8 cellular contexts compared by ENCODE assay signal in genomic region chr3:72887723-72888545, GRCh38. TPM values are rescaled to one million over a fixed set of nuclear protein-coding genes. Genes with fewer than 3 reads are reported as not detected.
A peak's percentile ranks its signal among the peaks of the same experiment; 100 is the strongest.
DNase-seq lines count a peak whose midpoint lies in the region; ATAC-seq and TF ChIP-seq lines count a peak whose summit lies in the region.

GXYLT2 (plus strand) TSS chr3:72888046; CDS start chr3:72888234, 188 bp downstream.

- no peaks in the 10 kb centered on the region; the same call in 1 of the 2 replicates for H3K36me3 ChIP-seq in GM23338 (ENCODE audit: insufficient read depth)
- H3K36me3 ChIP-seq in ectodermal cell (ENCODE audit: control insufficient read depth, insufficient read depth, low read length), result no peaks in the 10 kb centered on the region

- H3K79me2 ChIP-seq in GM23338 (replicated peaks; ENCODE audit: insufficient read depth), result no peaks in the 10 kb centered on the region

- H3F3A ChIP-seq in GM23338 (replicated peaks; ENCODE audit: low read depth), result no peaks in the 10 kb centered on the region

- intact Hi-C loops in lower leg skin (cut with DNase I; ENCODE audit: low total_unique reads), result no loop called here

- peaks cover 4% of the 10 kb centered on the region; the same call in 1 of the 3 replicates for H3K9me3 Mint-ChIP-seq in GM23338

- in situ Hi-C loops in Caki2 (cut with HindIII; ENCODE audit: low pct_unique_long_range_greater_than_20kb, low sequenced_read_pairs), result no loop called here

- H3K27me3 Mint-ChIP-seq in GM23338 (ENCODE audit: insufficient read depth, low read depth, poor library complexity), result peaks cover 17% of the 10 kb centered on the region

- 0% methylated on average over 96 of the region's 96 CpGs for WGBS in ectodermal cell, 2 experiments
- WGBS in lower leg skin, 2 donors, result 0% methylated on average over 29 to 30 of the region's 96 CpGs

- H4K20me1 ChIP-seq in GM23338 (replicated peaks; ENCODE audit: insufficient read depth), result no peaks in the 10 kb centered on the region; the same call in 1 of the 2 replicates

- peak within 1 kb of the TSS; percentile 94 for H3K4me2 ChIP-seq in GM23338

- H3K36me3 Mint-ChIP-seq in GM23338 (ENCODE audit: low read depth), result no peaks in the 10 kb centered on the region

- peak within 1 kb of the TSS; percentile 100 for H2AFZ ChIP-seq in GM23338

- ATAC-seq in GM23338, result peak; percentile 89
- ATAC-seq in HG03460 (IDR thresholded peaks at IDR 0.05; ENCODE audit: unreplicated experiment), result no peak

- no peak within 1 kb of the TSS for H3K27ac Mint-ChIP-seq in GM23338

- H3K4me3 ChIP-seq in GM23338, result peak within 1 kb of the TSS; percentile 70
- H3K4me3 ChIP-seq in WI38 (ENCODE audit: low read depth, low read length), result peak within 1 kb of the TSS; percentile 60
- H3K4me3 ChIP-seq in ectodermal cell (ENCODE audit: insufficient read depth, low read depth, low read length), result peak within 1 kb of the TSS; percentile 34
- H3K4me3 ChIP-seq in lower leg skin (ENCODE audit: low read depth, poor library complexity, severe bottlenecking), result peak within 1 kb of the TSS; percentile 4

- no peak for TF ChIP-seq POLR2A in lower leg skin (IDR thresholded peaks at IDR 0.05)

- H3K9me2 ChIP-seq in GM23338 (ENCODE audit: insufficient read depth), result no peaks in the 10 kb centered on the region

- peaks cover 24% of the 10 kb centered on the region for H3K4me1 Mint-ChIP-seq in GM23338

- no peak within 1 kb of the TSS for H3K27ac ChIP-seq in GM23338 (ENCODE audit: low read depth)
- no peak within 1 kb of the TSS for H3K27ac ChIP-seq in ectodermal cell (ENCODE audit: insufficient read depth, low read depth, low read length, poor library complexity, severe bottlenecking)

- DNase-seq in Caki2 (ENCODE audit: low read depth) (peak; percentile 55), GM23338 (ENCODE audit: low spot score) (peak; percentile 88), NCI-H146 (lab: John Stamatoyannopoulos, UW) (peak; percentile 64), lower leg skin (ENCODE audit: low spot score in 2 of 2) (peak in 1 of 2 donors; percentile 90)
- peak; percentile 16 to 19 for DNase-seq in stimulated activated CD4-positive, alpha-beta T cell treated with anti-CD3 and anti-CD28 coated beads, Interleukin-4, amount 100 ng/mL, for 48 hours (ENCODE audit: low read depth in 2 of 2)

- peaks cover 20% of the 10 kb centered on the region for H3K4me1 ChIP-seq in GM23338 (ENCODE audit: insufficient read depth)
- H3K4me1 ChIP-seq in ectodermal cell (ENCODE audit: control insufficient read depth, insufficient read depth, low read length), result peaks cover 25% of the 10 kb centered on the region

- TF ChIP-seq CTCF in GM23338 (conservative IDR thresholded peaks at IDR 0.05; ENCODE audit: low read depth in 2 of 2) (0 out of 4 replicates have a peak, but pooled peaks of 1 of the 2 experiments have one; percentile 4), WI38 (IDR thresholded peaks at IDR 0.05; ENCODE audit: low read depth, low read length) (no peak), lower leg skin (IDR thresholded peaks at IDR 0.05) (no peak)

- no peaks in the 10 kb centered on the region for H3K9me3 ChIP-seq in ectodermal cell (ENCODE audit: control insufficient read depth, low read length)

- H3K27me3 ChIP-seq in GM23338 (ENCODE audit: insufficient read depth), result peaks cover 45% of the 10 kb centered on the region
- H3K27me3 ChIP-seq in ectodermal cell (ENCODE audit: control insufficient read depth, insufficient read depth, low read length, poor library complexity, severe bottlenecking), result peaks cover 86% of the 10 kb centered on the region

- H3K4me3 Mint-ChIP-seq in GM23338, result peak within 1 kb of the TSS; percentile 78

TF ChIP-seq in GM23338, 12 proteins besides CTCF, POLR2A, EP300 and RAD21:
- TF ChIP-seq ZNF114 (CRISPR knock-in tag; IDR thresholded peaks at IDR 0.05) (no peak), ZNF331 (CRISPR knock-in tag; IDR thresholded peaks at IDR 0.05; ENCODE audit: low read depth) (no peak), CREB1 (CRISPR knock-in tag; IDR thresholded peaks at IDR 0.05; ENCODE audit: low read depth) (no peak), POLR2AphosphoS5 (IDR thresholded peaks at IDR 0.05; ENCODE audit: low read depth) (0 out of 2 replicates have a peak, but pooled peaks have one; percentile 16), ETS1 (IDR thresholded peaks at IDR 0.05) (no peak), STAT1 (IDR thresholded peaks at IDR 0.05; ENCODE audit: unreplicated experiment) (no peak), EZH2 (IDR thresholded peaks at IDR 0.05; ENCODE audit: low read depth, unreplicated experiment) (no peak)

RNA-seq across cellular contexts. Expression of gene GXYLT2, which starts in this region (rescaled TPM):
- 0.20 and 2.1 TPM in 2 replicates for total RNA-seq in Caki2 (2014; rRNA removed; shearing (Covaris generic); ENCODE audit: low replicate concordance)
- 5.1 and 5.8 TPM in 2 replicates for total RNA-seq in GM23338 (2014; rRNA removed; shearing (Covaris generic))
- polyA plus RNA-seq in GM23338 (2016; fragmentation: Nextera tagmentation; extraction: Ambion mirVana), result 2.0 and 3.0 TPM in 2 replicates
- polyA plus RNA-seq in ectodermal cell (2013, experiment 1 of 4), result 3.8 TPM
- 1.6 TPM for polyA plus RNA-seq in ectodermal cell (2013, experiment 2 of 4)
- 1.7 TPM for polyA plus RNA-seq in ectodermal cell (2013, experiment 3 of 4)
- 1.9 TPM for polyA plus RNA-seq in ectodermal cell (2013, experiment 4 of 4)
- 1 to 10 TPM in 3 of 4 donors, under 1 TPM in 1; 0.72 to 6.8 (median 2.3) TPM for total RNA-seq in lower leg skin

Comparison
In these comparisons a context has a peak if more than half of its experiments do, and no peak if none do; other contexts are left out.
1. H3K4me3 ChIP-seq: peak in every context shown above with its lines; median percentile 70 in GM23338; 60 in WI38; 34 in ectodermal cell; 4 in lower leg skin.